ENCODE assay signal across 8 cellular contexts in the genomic region with DNA sequence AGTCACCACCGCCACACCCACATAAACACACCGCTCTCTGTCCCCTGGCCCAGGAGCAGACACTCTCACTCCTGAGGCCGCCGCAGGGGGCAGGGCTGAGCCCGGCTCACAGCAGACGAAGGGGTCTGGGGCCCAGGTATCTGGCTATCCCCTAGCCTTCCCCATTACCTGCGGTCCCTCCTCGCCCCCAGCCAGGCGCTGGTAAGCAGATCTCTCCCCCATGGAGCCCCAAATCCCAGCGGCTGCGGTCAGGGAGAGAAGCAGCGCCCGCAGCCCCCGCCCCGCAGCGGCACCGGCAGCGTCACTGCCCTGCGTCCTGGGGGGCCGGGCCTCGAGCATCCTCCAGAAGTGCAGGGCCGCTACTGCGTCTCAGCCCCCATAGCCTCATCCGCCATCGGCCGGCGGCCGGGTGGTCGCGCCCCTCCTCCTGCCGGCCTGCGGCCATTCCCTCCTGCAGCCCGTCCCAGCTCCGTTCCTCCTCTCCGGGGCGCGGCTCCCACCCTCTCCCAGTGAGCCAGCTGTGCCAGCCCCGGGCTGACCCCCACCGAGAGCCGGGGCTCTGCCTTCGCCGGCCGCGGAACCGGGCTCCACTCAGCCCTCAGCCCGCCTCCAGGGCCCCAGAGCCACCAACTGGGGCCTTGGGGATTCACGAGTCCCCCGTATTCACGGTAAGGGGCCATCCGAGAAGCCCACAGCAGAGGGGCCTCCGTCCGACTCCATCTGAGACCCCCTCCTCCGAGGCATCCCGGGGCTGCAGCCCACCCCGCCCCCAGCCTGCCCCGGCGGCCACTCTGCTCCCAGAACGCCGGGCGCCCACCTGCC. TPM values are rescaled to one million over a fixed set of nuclear protein-coding genes. Genes with fewer than 3 reads are reported as not detected.
DNase-seq lines count a peak whose midpoint lies in the region; ATAC-seq and TF ChIP-seq lines count a peak whose summit lies in the region.

No MANE protein-coding gene starts in this region.

- H3K36me3 ChIP-seq in colonic mucosa = no peaks in the 10 kb centered on the region
- H3K36me3 ChIP-seq in lung (ENCODE audit: control insufficient read depth in 2 of 2, insufficient read depth in 2 of 2, low read length in 2 of 2) = no peaks in the 10 kb centered on the region

- no peaks in the 10 kb centered on the region for H3K27me3 ChIP-seq in colonic mucosa
- no peaks in the 10 kb centered on the region for H3K27me3 ChIP-seq in lung (ENCODE audit: control insufficient read depth, insufficient read depth)

- DNase-seq in NCI-H1436 (lab: John Stamatoyannopoulos, UW) (peak; percentile 51), NCI-H1436 treated with DMSO at 0.1 percent for 48 hours (lab: John Stamatoyannopoulos, UW) (no peak), NCI-H2107 (lab: John Stamatoyannopoulos, UW) (peak; percentile 66), colonic mucosa (peak; percentile 64), lung (ENCODE audit: low spot score) (no peak)
- peak; percentile 45 for DNase-seq in activated CD4-positive, alpha-beta T cell treated with anti-CD3 and anti-CD28 coated beads for 1 hour
- DNase-seq in stimulated activated CD8-positive, alpha-beta memory T cell treated with anti-CD3 and anti-CD28 coated beads, Interleukin-15, amount 100 ng/mL, for 24 hours (ENCODE audit: low read depth) = peak; percentile 33

- H3K9me3 ChIP-seq in colonic mucosa (no peaks in the 10 kb centered on the region), lung (ENCODE audit: control insufficient read depth in 2 of 2, insufficient read depth in 1 of 2, low read length in 1 of 2) (no peaks in the 10 kb centered on the region)

- peak overlapping the region; percentile 58 for H3K4me3 ChIP-seq in colonic mucosa
- H3K4me3 ChIP-seq in lung = peak overlapping the region; percentile 48

- intact Hi-C loops in colonic mucosa (cut with DNase I) = loop anchor here (2.0 kb wide), 1 partner anchor 34 kb away; no protein-coding TSS in a partner anchor

- H3K9ac ChIP-seq in colonic mucosa (ENCODE audit: low read depth in 2 of 2, low read length in 2 of 2) = peak overlapping the region; percentile 63 to 86

- no peak for TF ChIP-seq CTCF in colonic mucosa (IDR thresholded peaks at IDR 0.05)
- no peak for TF ChIP-seq CTCF in lung (IDR thresholded peaks at IDR 0.05; ENCODE audit: control extremely low read depth, extremely low read depth)

- WGBS in lung, 2 donors = 0 to 1% methylated on average over 48 to 60 of the region's 60 CpGs

- peaks cover 7% of the 10 kb centered on the region for H3K4me1 ChIP-seq in colonic mucosa
- peaks cover 0 to 32% of the 10 kb centered on the region in 2 donors for H3K4me1 ChIP-seq in lung (ENCODE audit: control insufficient read depth in 2 of 2, insufficient read depth in 2 of 2, low read length in 2 of 2)

- peak; percentile 63 for ATAC-seq in HG02678 (IDR thresholded peaks at IDR 0.05; ENCODE audit: unreplicated experiment)
- peak; percentile 58 for ATAC-seq in lung (ENCODE audit: insufficient read depth, low FRiP score)

- peak overlapping the region; percentile 34 for H3K27ac ChIP-seq in colonic mucosa
- peak overlapping the region; percentile 94 to 95 for H3K27ac ChIP-seq in lung (ENCODE audit: low read depth in 1 of 2, low read length in 1 of 2)

RNA-seq across cellular contexts. Expression of a gene that starts 13.1 kb away (rescaled TPM):
- 10 to 100 TPM; 23.8 to 28.5 TPM for total RNA-seq in colonic mucosa
- total RNA-seq in lung = 10 to 100 TPM; 15.0 to 63.5 TPM
- 10 to 100 TPM; 23.3 to 47.9 TPM for polyA plus RNA-seq in lung

Comparison
In these comparisons a context has a peak if more than half of its experiments do, and no peak if none do; other contexts are left out.
1. DNase-seq: peak in NCI-H1436 (single experiment), NCI-H2107 (single experiment), activated CD4-positive, alpha-beta T cell treated with anti-CD3 and anti-CD28 coated beads for 1 hour (single experiment), colonic mucosa (single experiment) and stimulated activated CD8-positive, alpha-beta memory T cell treated with anti-CD3 and anti-CD28 coated beads, Interleukin-15, amount 100 ng/mL, for 24 hours (single experiment); none in NCI-H1436 treated with DMSO at 0.1 percent for 48 hours (single experiment) and lung (single experiment).